In genomic region chr7:901388-902154, GRCh38 we compare ENCODE assay signal across 8 cellular contexts. TPM values are rescaled to one million over a fixed set of nuclear protein-coding genes. Genes with fewer than 3 reads are reported as not detected.
DNase-seq lines count a peak whose midpoint lies in the region; ATAC-seq and TF ChIP-seq lines count a peak whose summit lies in the region.

No MANE protein-coding gene starts in this region.

- H3K4me3 ChIP-seq in astrocyte of the spinal cord (ENCODE audit: low read depth, low read length) = no peak overlapping the region
- peak overlapping the region; percentile 54; the same call in 1 of the 2 replicates for H3K4me3 ChIP-seq in iPS-20b (ENCODE audit: low read length)
- H3K4me3 ChIP-seq in suprapubic skin = no peak overlapping the region

- H3K36me3 ChIP-seq in iPS-20b (ENCODE audit: insufficient read depth, low read depth, low read length) = peaks cover 7% of the 10 kb centered on the region
- peaks cover 19% of the 10 kb centered on the region for H3K36me3 ChIP-seq in suprapubic skin

- in situ Hi-C loops in astrocyte of the spinal cord (cut with HindIII; ENCODE audit: low sequenced_read_pairs) = no loop called here

- no peak for TF ChIP-seq EP300 in suprapubic skin (IDR thresholded peaks at IDR 0.05)

- WGBS in suprapubic skin = 35% methylated on average over 14 of the region's 24 CpGs

- no peak for TF ChIP-seq CTCF in astrocyte of the spinal cord (IDR thresholded peaks at IDR 0.05; ENCODE audit: low read depth, low read length)
- no peak for TF ChIP-seq CTCF in suprapubic skin (IDR thresholded peaks at IDR 0.05)

- H3K27me3 ChIP-seq in iPS-20b (ENCODE audit: insufficient read depth, low read length) (no peaks in the 10 kb centered on the region; the same call in 1 of the 2 replicates), suprapubic skin (peaks cover 8% of the 10 kb centered on the region)

- ATAC-seq in HG03039 (IDR thresholded peaks at IDR 0.05; ENCODE audit: unreplicated experiment) = no peak

- H3K9me3 ChIP-seq in iPS-20b (ENCODE audit: insufficient read depth, low read depth, low read length) (no peaks in the 10 kb centered on the region), suprapubic skin (no peaks in the 10 kb centered on the region)

- TF ChIP-seq POLR2A in suprapubic skin (IDR thresholded peaks at IDR 0.05) = no peak

- H3K4me1 ChIP-seq in iPS-20b (ENCODE audit: insufficient read depth, low read length) (peaks cover 3% of the 10 kb centered on the region; the same call in 1 of the 2 replicates), suprapubic skin (peaks cover 16% of the 10 kb centered on the region)

- no peak overlapping the region for H3K27ac ChIP-seq in iPS-20b (ENCODE audit: low read length)
- no peak overlapping the region for H3K27ac ChIP-seq in suprapubic skin

- DNase-seq in DMS 273 treated with DMSO at 0.1 percent for 48 hours (lab: John Stamatoyannopoulos, UW) (peak; percentile 74), HUDEP-2 (lab: John Stamatoyannopoulos, UW; ENCODE audit: unreplicated experiment in 76 of 76) (peak; percentile 21 to 99 (median 93)), RPMI7951 (ENCODE audit: low read depth) (peak; percentile 93), astrocyte of the spinal cord (ENCODE audit: low read depth, low spot score) (peak; percentile 78), suprapubic skin (ENCODE audit: low spot score in 2 of 2) (no peak)
- peak in 3 of 4 experiments; percentile 40 to 43 (median 42) for DNase-seq in stimulated activated CD4-positive, alpha-beta T cell treated with anti-CD3 and anti-CD28 coated beads, Interleukin-1b, Interleukin-23, amount 100 ng/mL, for 24 hours (ENCODE audit: low read depth in 4 of 4, low spot score in 1 of 4)

- H3K9ac ChIP-seq in iPS-20b (ENCODE audit: low read depth, low read length) = no peak overlapping the region

RNA-seq across cellular contexts. Expression of gene GET4, which starts 25.2 kb away (rescaled TPM):
- total RNA-seq in RPMI7951 (2014; rRNA removed; shearing (Covaris generic)) = 22.4 and 24.6 TPM in 2 replicates
- total RNA-seq in suprapubic skin = 10 to 100 TPM; 27.7 to 58.2 (median 47.8) TPM

RNA-seq across cellular contexts. Expression of gene ADAP1, which starts 52.9 kb away (rescaled TPM):
- 1.6 and 1.8 TPM in 2 replicates for total RNA-seq in RPMI7951 (2014; rRNA removed; shearing (Covaris generic))
- total RNA-seq in suprapubic skin = 1 to 10 TPM; 4.1 to 9.1 (median 6.3) TPM

Comparison
In these comparisons a context has a peak if more than half of its experiments do, and no peak if none do; other contexts are left out.
1. DNase-seq: peak in DMS 273 treated with DMSO at 0.1 percent for 48 hours (single experiment), HUDEP-2 (76 of 76), RPMI7951 (single experiment), astrocyte of the spinal cord (single experiment) and stimulated activated CD4-positive, alpha-beta T cell treated with anti-CD3 and anti-CD28 coated beads, Interleukin-1b, Interleukin-23, amount 100 ng/mL, for 24 hours (3 of 4); none in suprapubic skin (0 of 2).